In the genomic region with DNA sequence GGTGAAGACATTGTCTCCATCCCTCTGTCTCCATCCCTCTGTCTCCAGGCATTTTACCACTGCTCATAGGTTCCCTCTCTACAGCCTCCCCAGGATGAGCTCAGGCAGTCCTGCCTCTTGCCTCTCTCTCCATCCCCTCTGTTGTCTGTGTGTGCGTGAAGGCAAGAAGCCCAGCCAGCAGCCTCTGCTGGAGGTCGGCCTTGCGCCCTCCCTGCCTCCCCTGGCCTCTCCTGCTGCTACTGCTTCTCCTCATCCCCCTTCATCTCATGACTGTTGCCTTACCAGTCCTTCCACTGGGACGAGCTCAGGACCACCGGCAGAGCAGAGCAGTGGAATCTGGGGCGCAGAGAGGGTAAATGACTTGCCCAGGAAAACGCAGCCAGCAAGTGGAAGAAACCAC, we compare ENCODE assay signal across 15 cellular contexts. TPM values are rescaled to one million over a fixed set of nuclear protein-coding genes. Genes with fewer than 3 reads are reported as not detected.
A peak's percentile ranks its signal among the peaks of the same experiment; 100 is the strongest.
DNase-seq lines count a peak whose midpoint lies in the region; ATAC-seq and TF ChIP-seq lines count a peak whose summit lies in the region.
"Had no signal": no experiment of that assay in that cellular context is flagged by ENCODE, and none has a peak within 500 bp of the region (broad histone marks: within the 10 kb centered on the region; RNA-seq: fewer than 3 reads in every experiment).

No MANE protein-coding gene starts in this region.

- H3K27me3 ChIP-seq in SK-N-SH (ENCODE audit: insufficient read depth): no peaks in the 10 kb centered on the region
- no peaks in the 10 kb centered on the region for H3K27me3 ChIP-seq in RWPE2 (ENCODE audit: insufficient read depth, poor library complexity, severe bottlenecking)
- H3K27me3 ChIP-seq in fibroblast of lung (ENCODE audit: control insufficient read depth, insufficient read depth, low read length): no peaks in the 10 kb centered on the region

- H3K4me3 ChIP-seq in SK-N-SH (ENCODE audit: low read depth in 2 of 2, low read length in 1 of 2): no peak overlapping the region
- no peak overlapping the region for H3K4me3 ChIP-seq in RWPE2 (ENCODE audit: severe bottlenecking)
- no peak overlapping the region for H3K4me3 ChIP-seq in fibroblast of lung (replicated peaks in 1 of 4; ENCODE audit: control extremely low read depth in 1 of 4, insufficient read depth in 1 of 4, low read depth in 3 of 4, low read length in 4 of 4)
- H3K4me3 ChIP-seq: GM12878 had no signal

- no peak overlapping the region for H3K4me3 Mint-ChIP-seq in stimulated activated effector memory CD8-positive, alpha-beta T cell treated with anti-CD3 and anti-CD28 coated beads, Interleukin-12 subunit alpha, Interleukin-12 subunit beta, amount 100 ng/mL, for 72 hours

- H3K36me3 ChIP-seq in SK-N-SH (replicated peaks in 1 of 2; ENCODE audit: control insufficient read depth in 1 of 2, insufficient read depth in 2 of 2, low read length in 1 of 2) (no peaks in the 10 kb centered on the region), RWPE2 (ENCODE audit: low read depth) (peaks cover 11% of the 10 kb centered on the region), fibroblast of lung (ENCODE audit: control insufficient read depth, insufficient read depth, low read length) (peaks cover 1% of the 10 kb centered on the region)

- H3F3A ChIP-seq in SK-N-SH (replicated peaks; ENCODE audit: insufficient read depth): peaks cover 13% of the 10 kb centered on the region

- H3K27ac ChIP-seq in SK-N-SH (ENCODE audit: low read depth in 2 of 2, low read length in 1 of 2) (peak overlapping the region; percentile 34 to 87; a peak in 3 of 4 replicates), RWPE2 (ENCODE audit: poor library complexity, severe bottlenecking) (peak overlapping the region; percentile 92), fibroblast of lung (ENCODE audit: insufficient read depth, low read length) (peak overlapping the region; percentile 2)
- H3K27ac ChIP-seq: 22Rv1 had no signal

- H3K4me1 ChIP-seq in SK-N-SH (ENCODE audit: control insufficient read depth in 1 of 2, insufficient read depth in 2 of 2, low read depth in 1 of 2, low read length in 1 of 2) (peaks cover 65 to 83% of the 10 kb centered on the region in 2 experiments), RWPE2 (ENCODE audit: insufficient read depth, poor library complexity, severe bottlenecking) (peaks cover 64% of the 10 kb centered on the region), fibroblast of lung (ENCODE audit: control insufficient read depth, extremely low read depth, insufficient read depth, low read length) (peaks cover 71% of the 10 kb centered on the region)

- CTCF ChIA-PET in SK-N-SH (lab: Yijun Ruan, JAX): interaction anchor here (1.8 kb wide), 1 partner anchor 16 kb away, joined by 4 read pairs; no protein-coding TSS in a partner anchor

- 0 out of 2 replicates have a peak overlapping the region, but pooled peaks have one; percentile 3 for H3K9ac ChIP-seq in SK-N-SH
- H3K9ac ChIP-seq in fibroblast of lung (ENCODE audit: insufficient read depth, low read length): no peak overlapping the region

- no peaks in the 10 kb centered on the region for H3K9me3 ChIP-seq in SK-N-SH
- H3K9me3 ChIP-seq in RWPE2 (ENCODE audit: severe bottlenecking): no peaks in the 10 kb centered on the region
- no peaks in the 10 kb centered on the region for H3K9me3 ChIP-seq in fibroblast of lung (ENCODE audit: control insufficient read depth, insufficient read depth, low read depth, low read length)

- H3K4me2 ChIP-seq in SK-N-SH (no peak overlapping the region; the same call in 1 of the 2 replicates), fibroblast of lung (ENCODE audit: extremely low read depth, insufficient read depth, low read length) (no peak overlapping the region)

- DNase-seq in SK-N-SH (no peak), RWPE2 (ENCODE audit: low spot score) (no peak), fibroblast of lung (ENCODE audit: low read depth in 2 of 2) (no peak), NCI-H82 treated with DMSO at 0.1 percent for 48 hours (lab: John Stamatoyannopoulos, UW; ENCODE audit: unreplicated experiment) (no peak), NCI-H2196 (lab: John Stamatoyannopoulos, UW; ENCODE audit: unreplicated experiment) (no peak), OCI-M1 (lab: John Stamatoyannopoulos, UW) (no peak)
- no peak for DNase-seq in stimulated activated effector memory CD8-positive, alpha-beta T cell treated with anti-CD3 and anti-CD28 coated beads, Interleukin-12 subunit alpha, Interleukin-12 subunit beta, amount 100 ng/mL, for 72 hours (ENCODE audit: low spot score in 2 of 2)
- DNase-seq: C1 segment of cervical spinal cord, NCI-H146, NCI-H446, NCI-H774 had no signal

- no peak for TF ChIP-seq RAD21 in SK-N-SH (IDR thresholded peaks at IDR 0.05; ENCODE audit: low read length)

- no peaks in the 10 kb centered on the region for H3K9me3 Mint-ChIP-seq in stimulated activated effector memory CD8-positive, alpha-beta T cell treated with anti-CD3 and anti-CD28 coated beads, Interleukin-12 subunit alpha, Interleukin-12 subunit beta, amount 100 ng/mL, for 72 hours

- H3K27ac Mint-ChIP-seq in stimulated activated effector memory CD8-positive, alpha-beta T cell treated with anti-CD3 and anti-CD28 coated beads, Interleukin-12 subunit alpha, Interleukin-12 subunit beta, amount 100 ng/mL, for 72 hours: no peak overlapping the region

- H3K4me1 Mint-ChIP-seq in stimulated activated effector memory CD8-positive, alpha-beta T cell treated with anti-CD3 and anti-CD28 coated beads, Interleukin-12 subunit alpha, Interleukin-12 subunit beta, amount 100 ng/mL, for 72 hours: peaks cover 6% of the 10 kb centered on the region

- H3K79me2 ChIP-seq in SK-N-SH (ENCODE audit: insufficient read depth) (peaks cover 21% of the 10 kb centered on the region; the same call in 1 of the 2 replicates), fibroblast of lung (ENCODE audit: control insufficient read depth, insufficient read depth, low read length) (no peaks in the 10 kb centered on the region)

- H3K36me3 Mint-ChIP-seq in stimulated activated effector memory CD8-positive, alpha-beta T cell treated with anti-CD3 and anti-CD28 coated beads, Interleukin-12 subunit alpha, Interleukin-12 subunit beta, amount 100 ng/mL, for 72 hours: no peaks in the 10 kb centered on the region

- no peaks in the 10 kb centered on the region for H3K9me2 ChIP-seq in SK-N-SH

- H4K20me1 ChIP-seq in SK-N-SH (ENCODE audit: insufficient read depth) (no peaks in the 10 kb centered on the region), fibroblast of lung (ENCODE audit: control insufficient read depth, extremely low read depth, insufficient read depth, low read length) (no peaks in the 10 kb centered on the region)

- no peak for TF ChIP-seq CTCF in SK-N-SH (IDR thresholded peaks at IDR 0.05)
- no peak for TF ChIP-seq CTCF in RWPE2 (IDR thresholded peaks at IDR 0.05; ENCODE audit: poor library complexity, severe bottlenecking)
- no peak for TF ChIP-seq CTCF in fibroblast of lung (conservative IDR thresholded peaks at IDR 0.05 in 1 of 2, IDR thresholded peaks at IDR 0.05 in 1 of 2; ENCODE audit: low read depth in 1 of 2, low read length in 2 of 2)

- H2AFZ ChIP-seq in SK-N-SH (ENCODE audit: low read depth): no peak overlapping the region
- H2AFZ ChIP-seq in fibroblast of lung (ENCODE audit: low read length): no peak overlapping the region

- POLR2A ChIA-PET in SK-N-SH (lab: Yijun Ruan, JAX): interaction anchor here (1.0 kb wide), 1 partner anchor 12 kb away, joined by 4 read pairs; no protein-coding TSS in a partner anchor

- TF ChIP-seq EP300 in SK-N-SH (IDR thresholded peaks at IDR 0.05; ENCODE audit: borderline replicate concordance in 1 of 2, low read depth in 1 of 2, low read length in 1 of 2): no peak

- ATAC-seq in SK-N-SH treated with all-trans-retinoic acid at 6 μM for 48 hours (no peak), RWPE2 (ENCODE audit: low read depth) (no peak)
- ATAC-seq in stimulated activated effector memory CD8-positive, alpha-beta T cell treated with anti-CD3 and anti-CD28 coated beads, Interleukin-12 subunit alpha, Interleukin-12 subunit beta, amount 100 ng/mL, for 72 hours: no peak
- ATAC-seq: GM12878, HCT116 had no signal

- WGBS in SK-N-SH (ENCODE audit: low lambda C conversion rate): 94% methylated on average over 6 of the region's 7 CpGs

TF ChIP-seq in SK-N-SH, 30 proteins besides CTCF, POLR2A, EP300 and RAD21:
- TF ChIP-seq, protein P1, sequence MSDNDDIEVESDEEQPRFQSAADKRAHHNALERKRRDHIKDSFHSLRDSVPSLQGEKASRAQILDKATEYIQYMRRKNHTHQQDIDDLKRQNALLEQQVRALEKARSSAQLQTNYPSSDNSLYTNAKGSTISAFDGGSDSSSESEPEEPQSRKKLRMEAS (IDR thresholded peaks at IDR 0.05; ENCODE audit: low read depth): no peak

TF ChIP-seq in SK-N-SH treated with all-trans-retinoic acid at 6 μM for 48 hours, 23 proteins besides CTCF, POLR2A, EP300 and RAD21 (continues in another document):
- TF ChIP-seq ZC3H10 (CRISPR knock-in tag; IDR thresholded peaks at IDR 0.05) (no peak), ISL1 (CRISPR knock-in tag; IDR thresholded peaks at IDR 0.05) (no peak), SNAI2 (CRISPR knock-in tag; IDR thresholded peaks at IDR 0.05) (no peak), GLIS3 (CRISPR knock-in tag; IDR thresholded peaks at IDR 0.05) (no peak), ZNF565 (CRISPR knock-in tag; conservative IDR thresholded peaks at IDR 0.05; ENCODE audit: low read depth) (no peak), PPARA (CRISPR knock-in tag; IDR thresholded peaks at IDR 0.05; ENCODE audit: borderline replicate concordance) (no peak), BACH2 (CRISPR knock-in tag; IDR thresholded peaks at IDR 0.05; ENCODE audit: borderline replicate concordance) (no peak)

RNA-seq across cellular contexts. Expression of a gene that starts 3.2 kb away (rescaled TPM):
- 14.9 and 17.4 TPM in 2 replicates for polyA plus RNA-seq in SK-N-SH (2012; rRNA removed)
- 8.1 and 10.8 TPM in 2 replicates for polyA plus RNA-seq in SK-N-SH (2012; cell fraction: cytosol; rRNA removed)
- 21.6 and 31.9 TPM in 2 replicates for polyA plus RNA-seq in SK-N-SH (2012; cell fraction: nucleus; rRNA removed)
- under 0.01 and 0.17 TPM in 2 replicates for total RNA-seq in fibroblast of lung
- polyA plus RNA-seq in fibroblast of lung: 0.90 and 1.0 TPM in 2 replicates
- polyA plus RNA-seq in fibroblast of lung (2012): 0.83 and 1.1 TPM in 2 replicates
- polyA minus RNA-seq in fibroblast of lung (ENCODE audit: low replicate concordance): 0.89 and 1.5 TPM in 2 replicates
- total RNA-seq: GM12878 had no signal

RNA-seq across cellular contexts. Expression of a gene that starts 44.4 kb away (rescaled TPM):
- 3.2 and 5.4 TPM in 2 replicates for polyA plus RNA-seq in SK-N-SH (2012; rRNA removed)
- polyA plus RNA-seq in SK-N-SH (2012; cell fraction: cytosol; rRNA removed): 2.9 TPM in 2 replicates
- polyA plus RNA-seq in SK-N-SH (2012; cell fraction: nucleus; rRNA removed): 1.9 and 3.3 TPM in 2 replicates
- total RNA-seq in fibroblast of lung: 3.1 and 3.5 TPM in 2 replicates
- polyA plus RNA-seq in fibroblast of lung: 3.1 and 8.6 TPM in 2 replicates
- 2.6 and 11.8 TPM in 2 replicates for polyA plus RNA-seq in fibroblast of lung (2012)
- 25.5 and 29.2 TPM in 2 replicates for polyA minus RNA-seq in fibroblast of lung (ENCODE audit: low replicate concordance)

Comparison
In these comparisons a context has a peak if more than half of its experiments do, and no peak if none do; other contexts are left out.
1. H3K27ac ChIP-seq: peak in every context shown above with its lines; median percentile 92 in RWPE2; 60 in SK-N-SH; 2 in fibroblast of lung.